In the genomic region with DNA sequence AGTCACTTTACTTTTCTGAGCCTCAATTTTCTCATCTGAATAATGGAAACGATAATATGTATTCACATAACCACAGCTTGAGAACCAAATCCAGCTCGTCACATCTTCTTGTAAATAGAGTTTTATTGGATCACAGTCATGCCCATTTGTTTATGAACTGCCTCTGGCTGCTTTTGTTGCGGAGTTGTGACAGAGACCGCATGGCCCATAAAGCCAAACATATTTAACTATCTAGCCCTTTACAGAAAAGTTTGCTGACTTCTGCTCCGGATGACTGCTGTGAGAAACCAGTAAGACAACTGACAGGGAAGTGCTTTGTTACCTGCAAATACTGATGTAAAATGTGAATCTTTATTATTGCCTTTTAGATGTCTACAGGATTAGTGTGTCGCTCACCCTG, we compare ENCODE assay signal across 30 cellular contexts.
"Had no signal": no experiment of that assay in that cellular context is flagged by ENCODE, and none has a peak within 500 bp of the region (broad histone marks: within the 10 kb centered on the region; RNA-seq: fewer than 3 reads in every experiment).

No MANE protein-coding gene starts in this region.

- DNase-seq: activated CD4-positive, alpha-beta memory T cell treated with anti-CD3 and anti-CD28 coated beads, Interleukin-2, amount 10 ng/mL, durations not matched to agents 7 days and 5 days; activated CD4-positive, alpha-beta T cell treated with anti-CD3 and anti-CD28 coated beads for 1 hour; activated CD4-positive, alpha-beta T cell treated with anti-CD3 and anti-CD28 coated beads for 4 hours; activated CD4-positive, alpha-beta T cell treated with anti-CD3 and anti-CD28 coated beads, Interleukin-2, amount 10 ng/mL, durations not matched to agents 7 days and 5 days; activated CD4-positive, alpha-beta T cell treated with anti-CD3 and anti-CD28 coated beads, Interleukin-2, amount 50 U/mL, for 4 hours; activated CD8-positive, alpha-beta memory T cell treated with anti-CD3 and anti-CD28 coated beads, Interleukin-2, amount 50 U/mL, for 48 hours; activated gamma-delta T cell; activated naive CD4-positive, alpha-beta T cell; activated naive CD4-positive, alpha-beta T cell treated with anti-CD3 and anti-CD28 coated beads, Interleukin-2, amount 10 ng/mL, durations not matched to agents 7 days and 5 days; activated naive CD8-positive, alpha-beta T cell treated with anti-CD3 and anti-CD28 coated beads, Interleukin-2, amount 10 ng/mL, durations not matched to agents 7 days and 5 days; activated T-cell treated with anti-CD3 and anti-CD28 coated beads for 4 hours; activated T-cell treated with anti-CD3 and anti-CD28 coated beads, Interleukin-2, amount 50 U/mL, for 24 hours; activated T-cell treated with anti-CD3 and anti-CD28 coated beads, Interleukin-2, amount 50 U/mL, for 72 hours; central memory CD4-positive, alpha-beta T cell; cerebellar nuclear complex; colonic mucosa; effector CD8-positive, alpha-beta T cell; foreskin fibroblast; head of caudate nucleus; T-helper 1 cell; T-helper 17 cell; T1000 had no signal

- H3K4me1 ChIP-seq: ascending aorta, breast epithelium, colonic mucosa had no signal

- H3K27me3 ChIP-seq: ascending aorta, breast epithelium, colonic mucosa had no signal

- FAIRE-seq: endometrium, endothelial cell of umbilical vein, frontal cortex had no signal

- H3K36me3 ChIP-seq: ascending aorta, breast epithelium, cardiac muscle cell, colonic mucosa had no signal

- H3K9me3 ChIP-seq: ascending aorta, breast epithelium, colonic mucosa had no signal

- H3K27ac ChIP-seq: ascending aorta, breast epithelium, cardiac muscle cell, colonic mucosa had no signal

- ATAC-seq: activated naive CD4-positive, alpha-beta T cell treated with anti-CD3 and anti-CD28 coated beads, Interleukin-2, amount 50 U/mL, for 72 hours; activated T-cell treated with anti-CD3 and anti-CD28 coated beads, Interleukin-2, amount 50 U/mL, for 72 hours; esophagus mucosa; T-helper 17 cell had no signal

- H3K4me3 ChIP-seq: ascending aorta, breast epithelium, cardiac muscle cell, colonic mucosa had no signal
